ENCODE assay signal across 17 cellular contexts in genomic region chr2:41488854-41489253, GRCh38.
"Had no signal": no experiment of that assay in that cellular context is flagged by ENCODE, and none has a peak within 500 bp of the region (broad histone marks: within the 10 kb centered on the region; RNA-seq: fewer than 3 reads in every experiment).

No MANE protein-coding gene starts in this region.

- H3K27ac ChIP-seq: thyroid gland, uterus had no signal

- H3K4me1 ChIP-seq: thyroid gland, uterus had no signal

- H3K36me3 ChIP-seq: thyroid gland, uterus had no signal

- ATAC-seq: mucosa of descending colon; natural killer cell; stimulated activated naive CD8-positive, alpha-beta T cell treated with anti-CD3 and anti-CD28 coated beads, Interleukin-15, amount 100 ng/mL, for 72 hours had no signal

- H3K4me3 ChIP-seq: mucosa of descending colon, thyroid gland, uterus had no signal

- H3K27me3 ChIP-seq: thyroid gland, uterus had no signal

- DNase-seq: activated B cell treated with CpG ODN at 0.5 μM for 24 hours; activated CD4-positive, alpha-beta T cell treated with anti-CD3 and anti-CD28 coated beads, Interleukin-2, amount 10 ng/mL, durations not matched to agents 24 days and 14 days; activated naive CD4-positive, alpha-beta T cell treated with anti-CD3 and anti-CD28 coated beads for 36 hours; cerebellar nuclear complex; dermis blood vessel endothelial cell; endodermal cell; immature natural killer cell; left cardiac atrium; mucosa of descending colon; natural killer cell; nucleus accumbens; stimulated activated CD4-positive, alpha-beta T cell treated with anti-CD3 and anti-CD28 coated beads, Interleukin-15, amount 100 ng/mL, for 24 hours; stimulated activated CD4-positive, alpha-beta T cell treated with anti-CD3 and anti-CD28 coated beads, Interleukin-4, amount 100 ng/mL, for 24 hours; stimulated activated naive CD8-positive, alpha-beta T cell treated with anti-CD3 and anti-CD28 coated beads, Interleukin-15, amount 100 ng/mL, for 72 hours; T-helper 1 cell; thyroid gland; uterus had no signal

- H3K9me3 ChIP-seq: thyroid gland, uterus had no signal
